Comparison of ENCODE assay signal across 1 cellular context in the genomic region with DNA sequence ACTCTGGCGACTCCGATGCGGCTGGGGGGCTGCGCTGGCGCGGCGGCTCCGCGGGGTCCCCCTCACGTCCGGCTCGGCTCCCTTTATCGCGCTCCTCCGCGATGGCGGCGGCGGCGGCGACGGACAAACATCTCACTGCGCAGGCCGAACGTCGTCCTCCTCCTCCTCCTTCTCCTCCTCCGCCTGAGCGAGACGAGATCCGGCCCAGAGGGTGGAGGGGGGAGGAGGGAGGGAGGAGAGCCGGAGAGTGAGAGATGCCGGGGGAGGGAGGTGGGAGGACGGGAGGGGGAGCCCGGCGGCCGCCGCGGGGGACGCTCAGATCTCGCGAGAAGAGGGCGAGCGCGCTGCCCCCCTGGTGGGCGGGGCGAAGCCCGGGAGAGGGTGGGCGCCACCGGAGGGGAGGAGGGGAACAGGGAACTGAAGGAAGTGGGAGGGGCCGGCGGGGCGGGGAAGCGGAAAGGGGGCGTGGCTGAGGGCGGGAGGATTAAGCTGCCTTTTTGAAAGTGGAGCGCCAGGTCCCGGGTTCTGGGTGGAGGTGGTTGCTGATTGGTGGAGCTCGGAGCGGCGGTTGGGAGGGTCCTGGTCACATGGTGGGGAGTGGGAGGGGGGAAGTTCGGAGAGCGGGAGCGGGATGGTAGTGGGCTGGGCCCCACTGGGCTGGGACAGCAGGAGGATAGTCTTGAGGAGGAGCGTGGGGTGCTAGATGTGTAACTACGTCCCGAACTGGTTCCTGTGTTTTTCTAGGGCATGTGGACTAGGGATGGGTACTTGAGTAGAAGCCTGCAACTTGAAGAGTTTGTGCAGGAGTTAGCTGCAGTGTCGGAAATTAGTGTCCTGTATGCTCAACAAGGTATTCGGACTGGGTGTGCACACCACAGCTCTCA.
TF ChIP-seq lines count a peak whose summit lies in the region.

A gene (minus strand): TSS at position 159 of the 884 bp plus-strand sequence. CDS start 354 bp downstream, outside the sequence.

TF ChIP-seq in HepG2, 621 proteins besides CTCF, POLR2A, EP300 and RAD21 (continued from another document and continues in another):
- TF ChIP-seq, protein P1, sequence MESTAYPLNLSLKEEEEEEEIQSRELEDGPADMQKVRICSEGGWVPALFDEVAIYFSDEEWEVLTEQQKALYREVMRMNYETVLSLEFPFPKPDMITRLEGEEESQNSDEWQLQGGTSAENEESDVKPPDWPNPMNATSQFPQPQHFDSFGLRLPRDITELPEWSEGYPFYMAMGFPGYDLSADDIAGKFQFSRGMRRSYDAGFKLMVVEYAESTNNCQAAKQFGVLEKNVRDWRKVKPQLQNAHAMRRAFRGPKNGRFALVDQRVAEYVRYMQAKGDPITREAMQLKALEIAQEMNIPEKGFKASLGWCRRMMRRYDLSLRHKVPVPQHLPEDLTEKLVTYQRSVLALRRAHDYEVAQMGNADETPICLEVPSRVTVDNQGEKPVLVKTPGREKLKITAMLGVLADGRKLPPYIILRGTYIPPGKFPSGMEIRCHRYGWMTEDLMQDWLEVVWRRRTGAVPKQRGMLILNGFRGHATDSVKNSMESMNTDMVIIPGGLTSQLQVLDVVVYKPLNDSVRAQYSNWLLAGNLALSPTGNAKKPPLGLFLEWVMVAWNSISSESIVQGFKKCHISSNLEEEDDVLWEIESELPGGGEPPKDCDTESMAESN (CRISPR knock-in tag; conservative IDR thresholded peaks at IDR 0.05), result 0 out of 2 replicates have a peak, but pooled peaks have one; percentile 28
- TF ChIP-seq ZNF891 (CRISPR knock-in tag; IDR thresholded peaks at IDR 0.05) (peak; percentile 75; the same call in 1 of the 2 replicates), ZNF232 (CRISPR knock-in tag; IDR thresholded peaks at IDR 0.05; ENCODE audit: borderline replicate concordance) (peak; percentile 59; the same call in 1 of the 2 replicates), ZNF468 (CRISPR knock-in tag; IDR thresholded peaks at IDR 0.05) (no peak), KLF16 (CRISPR knock-in tag; IDR thresholded peaks at IDR 0.05) (peak in 1 of 2 experiments; percentile 87; a peak in 2 of 4 replicates), ATAD3A (CRISPR knock-in tag; IDR thresholded peaks at IDR 0.05) (no peak), SMARCC2 (IDR thresholded peaks at IDR 0.05) (no peak), CHD2 (IDR thresholded peaks at IDR 0.05; ENCODE audit: low read depth, low read length) (peak; percentile 99), ZNF3 (CRISPR knock-in tag; IDR thresholded peaks at IDR 0.05) (no peak), ZNF33B (CRISPR knock-in tag; IDR thresholded peaks at IDR 0.05) (no peak), ARNT2 (CRISPR knock-in tag; IDR thresholded peaks at IDR 0.05; ENCODE audit: low read depth) (peak; percentile 15; the same call in 1 of the 2 replicates), HNF4A (CRISPR knock-in tag; IDR thresholded peaks at IDR 0.05) (no peak), FIP1L1 (IDR thresholded peaks at IDR 0.05; ENCODE audit: borderline replicate concordance, insufficient read depth, low read depth, low read length) (no peak), TGIF2 (CRISPR knock-in tag; IDR thresholded peaks at IDR 0.05) (0 out of 2 replicates have a peak, but pooled peaks have one; percentile 37), MEIS1 (CRISPR knock-in tag; IDR thresholded peaks at IDR 0.05; ENCODE audit: borderline replicate concordance) (no peak), ZNF383 (CRISPR knock-in tag; IDR thresholded peaks at IDR 0.05; ENCODE audit: borderline replicate concordance) (no peak), SPEN (CRISPR knock-in tag; IDR thresholded peaks at IDR 0.05; ENCODE audit: low read depth) (peak; percentile 78), GATAD2A (CRISPR knock-in tag; IDR thresholded peaks at IDR 0.05) (peak; percentile 48; the same call in 1 of the 2 replicates), HDAC1 (CRISPR knock-in tag; IDR thresholded peaks at IDR 0.05) (0 out of 2 replicates have a peak, but pooled peaks have one; percentile 42), ZNF557 (CRISPR knock-in tag; IDR thresholded peaks at IDR 0.05) (no peak), HMG20A (CRISPR knock-in tag; IDR thresholded peaks at IDR 0.05; ENCODE audit: borderline replicate concordance) (no peak), ZBTB42 (CRISPR knock-in tag; IDR thresholded peaks at IDR 0.05) (no peak), ZNF496 (CRISPR knock-in tag; IDR thresholded peaks at IDR 0.05; ENCODE audit: insufficient replicate concordance) (no peak), NFATC3 (CRISPR knock-in tag; IDR thresholded peaks at IDR 0.05) (no peak), CCDC6 (CRISPR knock-in tag; IDR thresholded peaks at IDR 0.05) (peak; percentile 93), ZEB1 (IDR thresholded peaks at IDR 0.05; ENCODE audit: insufficient replicate concordance, low read depth) (no peak), ZNF614 (CRISPR knock-in tag; IDR thresholded peaks at IDR 0.05; ENCODE audit: borderline replicate concordance) (peak; percentile 56; the same call in 1 of the 2 replicates), GLI4 (CRISPR knock-in tag; IDR thresholded peaks at IDR 0.05; ENCODE audit: borderline replicate concordance) (no peak), ERF (CRISPR knock-in tag; IDR thresholded peaks at IDR 0.05) (peak; percentile 82; the same call in 1 of the 2 replicates), SRF (IDR thresholded peaks at IDR 0.05; ENCODE audit: low read depth, low read length) (no peak), ZNF335 (CRISPR knock-in tag; IDR thresholded peaks at IDR 0.05) (0 out of 2 replicates have a peak, but pooled peaks have one; percentile 38), MED1 (CRISPR knock-in tag; IDR thresholded peaks at IDR 0.05) (no peak; the same call in none of the 2 replicates), SIX1 (CRISPR knock-in tag; IDR thresholded peaks at IDR 0.05; ENCODE audit: borderline replicate concordance) (0 out of 2 replicates have a peak, but pooled peaks have one; percentile 12), ZNF550 (CRISPR knock-in tag; IDR thresholded peaks at IDR 0.05; ENCODE audit: borderline replicate concordance) (no peak), MTA1 (CRISPR knock-in tag; IDR thresholded peaks at IDR 0.05; ENCODE audit: borderline replicate concordance) (no peak), ZNF44 (CRISPR knock-in tag; IDR thresholded peaks at IDR 0.05) (no peak), NAIF1 (CRISPR knock-in tag; IDR thresholded peaks at IDR 0.05; ENCODE audit: borderline replicate concordance) (no peak), SNAI1 (CRISPR knock-in tag; IDR thresholded peaks at IDR 0.05; ENCODE audit: borderline replicate concordance) (no peak), ETV6 (CRISPR knock-in tag; conservative IDR thresholded peaks at IDR 0.05) (no peak), ZNF256 (CRISPR knock-in tag; conservative IDR thresholded peaks at IDR 0.05) (no peak), NFE2L1 (CRISPR knock-in tag; IDR thresholded peaks at IDR 0.05; ENCODE audit: borderline replicate concordance) (no peak), ZNF556 (CRISPR knock-in tag; IDR thresholded peaks at IDR 0.05; ENCODE audit: borderline replicate concordance) (no peak; the same call in 1 of the 2 replicates)
- TF ChIP-seq, protein P2, sequence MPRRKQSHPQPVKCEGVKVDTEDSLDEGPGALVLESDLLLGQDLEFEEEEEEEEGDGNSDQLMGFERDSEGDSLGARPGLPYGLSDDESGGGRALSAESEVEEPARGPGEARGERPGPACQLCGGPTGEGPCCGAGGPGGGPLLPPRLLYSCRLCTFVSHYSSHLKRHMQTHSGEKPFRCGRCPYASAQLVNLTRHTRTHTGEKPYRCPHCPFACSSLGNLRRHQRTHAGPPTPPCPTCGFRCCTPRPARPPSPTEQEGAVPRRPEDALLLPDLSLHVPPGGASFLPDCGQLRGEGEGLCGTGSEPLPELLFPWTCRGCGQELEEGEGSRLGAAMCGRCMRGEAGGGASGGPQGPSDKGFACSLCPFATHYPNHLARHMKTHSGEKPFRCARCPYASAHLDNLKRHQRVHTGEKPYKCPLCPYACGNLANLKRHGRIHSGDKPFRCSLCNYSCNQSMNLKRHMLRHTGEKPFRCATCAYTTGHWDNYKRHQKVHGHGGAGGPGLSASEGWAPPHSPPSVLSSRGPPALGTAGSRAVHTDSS (CRISPR knock-in tag; conservative IDR thresholded peaks at IDR 0.05), result no peak
- TF ChIP-seq, protein P3, sequence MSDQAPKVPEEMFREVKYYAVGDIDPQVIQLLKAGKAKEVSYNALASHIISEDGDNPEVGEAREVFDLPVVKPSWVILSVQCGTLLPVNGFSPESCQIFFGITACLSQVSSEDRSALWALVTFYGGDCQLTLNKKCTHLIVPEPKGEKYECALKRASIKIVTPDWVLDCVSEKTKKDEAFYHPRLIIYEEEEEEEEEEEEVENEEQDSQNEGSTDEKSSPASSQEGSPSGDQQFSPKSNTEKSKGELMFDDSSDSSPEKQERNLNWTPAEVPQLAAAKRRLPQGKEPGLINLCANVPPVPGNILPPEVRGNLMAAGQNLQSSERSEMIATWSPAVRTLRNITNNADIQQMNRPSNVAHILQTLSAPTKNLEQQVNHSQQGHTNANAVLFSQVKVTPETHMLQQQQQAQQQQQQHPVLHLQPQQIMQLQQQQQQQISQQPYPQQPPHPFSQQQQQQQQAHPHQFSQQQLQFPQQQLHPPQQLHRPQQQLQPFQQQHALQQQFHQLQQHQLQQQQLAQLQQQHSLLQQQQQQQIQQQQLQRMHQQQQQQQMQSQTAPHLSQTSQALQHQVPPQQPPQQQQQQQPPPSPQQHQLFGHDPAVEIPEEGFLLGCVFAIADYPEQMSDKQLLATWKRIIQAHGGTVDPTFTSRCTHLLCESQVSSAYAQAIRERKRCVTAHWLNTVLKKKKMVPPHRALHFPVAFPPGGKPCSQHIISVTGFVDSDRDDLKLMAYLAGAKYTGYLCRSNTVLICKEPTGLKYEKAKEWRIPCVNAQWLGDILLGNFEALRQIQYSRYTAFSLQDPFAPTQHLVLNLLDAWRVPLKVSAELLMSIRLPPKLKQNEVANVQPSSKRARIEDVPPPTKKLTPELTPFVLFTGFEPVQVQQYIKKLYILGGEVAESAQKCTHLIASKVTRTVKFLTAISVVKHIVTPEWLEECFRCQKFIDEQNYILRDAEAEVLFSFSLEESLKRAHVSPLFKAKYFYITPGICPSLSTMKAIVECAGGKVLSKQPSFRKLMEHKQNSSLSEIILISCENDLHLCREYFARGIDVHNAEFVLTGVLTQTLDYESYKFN (CRISPR knock-in tag; conservative IDR thresholded peaks at IDR 0.05), result peak; percentile 69
- TF ChIP-seq, protein P4, sequence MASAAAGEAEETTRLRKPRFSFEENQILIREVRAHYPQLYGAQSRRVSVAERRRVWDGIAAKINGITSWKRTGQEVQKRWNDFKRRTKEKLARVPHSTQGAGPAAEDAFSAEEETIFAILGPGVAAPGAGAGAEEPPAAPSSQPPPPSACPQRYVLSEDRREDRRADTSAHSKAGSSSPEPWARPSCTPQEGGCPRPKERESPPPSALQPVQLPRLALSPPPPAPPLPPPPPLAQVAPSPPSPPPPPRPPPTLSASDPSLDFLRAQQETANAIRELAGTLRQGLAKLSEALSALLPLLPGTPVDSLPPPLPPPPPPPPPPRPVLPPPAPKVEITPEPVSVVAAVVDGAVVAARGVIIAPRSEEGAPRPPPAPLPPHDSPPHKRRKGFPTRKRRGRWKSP (CRISPR knock-in tag; IDR thresholded peaks at IDR 0.05), result peak; percentile 67
- TF ChIP-seq, protein P5, sequence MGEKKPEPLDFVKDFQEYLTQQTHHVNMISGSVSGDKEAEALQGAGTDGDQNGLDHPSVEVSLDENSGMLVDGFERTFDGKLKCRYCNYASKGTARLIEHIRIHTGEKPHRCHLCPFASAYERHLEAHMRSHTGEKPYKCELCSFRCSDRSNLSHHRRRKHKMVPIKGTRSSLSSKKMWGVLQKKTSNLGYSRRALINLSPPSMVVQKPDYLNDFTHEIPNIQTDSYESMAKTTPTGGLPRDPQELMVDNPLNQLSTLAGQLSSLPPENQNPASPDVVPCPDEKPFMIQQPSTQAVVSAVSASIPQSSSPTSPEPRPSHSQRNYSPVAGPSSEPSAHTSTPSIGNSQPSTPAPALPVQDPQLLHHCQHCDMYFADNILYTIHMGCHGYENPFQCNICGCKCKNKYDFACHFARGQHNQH (CRISPR knock-in tag; IDR thresholded peaks at IDR 0.05), result peak; percentile 77
- TF ChIP-seq, protein P6, sequence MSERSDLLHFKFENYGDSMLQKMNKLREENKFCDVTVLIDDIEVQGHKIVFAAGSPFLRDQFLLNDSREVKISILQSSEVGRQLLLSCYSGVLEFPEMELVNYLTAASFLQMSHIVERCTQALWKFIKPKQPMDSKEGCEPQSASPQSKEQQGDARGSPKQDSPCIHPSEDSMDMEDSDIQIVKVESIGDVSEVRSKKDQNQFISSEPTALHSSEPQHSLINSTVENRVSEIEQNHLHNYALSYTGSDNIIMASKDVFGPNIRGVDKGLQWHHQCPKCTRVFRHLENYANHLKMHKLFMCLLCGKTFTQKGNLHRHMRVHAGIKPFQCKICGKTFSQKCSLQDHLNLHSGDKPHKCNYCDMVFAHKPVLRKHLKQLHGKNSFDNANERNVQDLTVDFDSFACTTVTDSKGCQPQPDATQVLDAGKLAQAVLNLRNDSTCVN (CRISPR knock-in tag; IDR thresholded peaks at IDR 0.05; ENCODE audit: borderline replicate concordance), result peak; percentile 75
- TF ChIP-seq, protein P7, sequence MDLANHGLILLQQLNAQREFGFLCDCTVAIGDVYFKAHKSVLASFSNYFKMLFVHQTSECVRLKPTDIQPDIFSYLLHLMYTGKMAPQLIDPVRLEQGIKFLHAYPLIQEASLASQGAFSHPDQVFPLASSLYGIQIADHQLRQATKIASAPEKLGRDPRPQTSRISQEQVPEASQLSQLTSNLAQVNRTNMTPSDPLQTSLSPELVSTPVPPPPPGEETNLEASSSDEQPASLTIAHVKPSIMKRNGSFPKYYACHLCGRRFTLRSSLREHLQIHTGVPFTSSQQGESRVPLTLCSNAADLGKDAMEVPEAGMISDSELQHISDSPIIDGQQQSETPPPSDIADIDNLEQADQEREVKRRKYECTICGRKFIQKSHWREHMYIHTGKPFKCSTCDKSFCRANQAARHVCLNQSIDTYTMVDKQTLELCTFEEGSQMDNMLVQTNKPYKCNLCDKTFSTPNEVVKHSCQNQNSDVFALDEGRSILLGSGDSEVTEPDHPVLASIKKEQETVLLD (CRISPR knock-in tag; IDR thresholded peaks at IDR 0.05; ENCODE audit: low read depth), result peak; percentile 78
- TF ChIP-seq, protein P8, sequence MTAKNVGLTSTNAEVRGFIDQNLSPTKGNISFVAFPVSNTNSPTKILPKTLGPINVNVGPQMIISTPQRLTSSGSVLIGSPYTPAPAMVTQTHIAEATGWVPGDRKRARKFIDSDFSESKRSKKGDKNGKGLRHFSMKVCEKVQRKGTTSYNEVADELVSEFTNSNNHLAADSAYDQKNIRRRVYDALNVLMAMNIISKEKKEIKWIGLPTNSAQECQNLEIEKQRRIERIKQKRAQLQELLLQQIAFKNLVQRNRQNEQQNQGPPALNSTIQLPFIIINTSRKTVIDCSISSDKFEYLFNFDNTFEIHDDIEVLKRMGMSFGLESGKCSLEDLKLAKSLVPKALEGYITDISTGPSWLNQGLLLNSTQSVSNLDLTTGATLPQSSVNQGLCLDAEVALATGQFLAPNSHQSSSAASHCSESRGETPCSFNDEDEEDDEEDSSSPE (CRISPR knock-in tag; IDR thresholded peaks at IDR 0.05), result peak; percentile 89
